ENCODE assay signal across 1 cellular context in the genomic region with DNA sequence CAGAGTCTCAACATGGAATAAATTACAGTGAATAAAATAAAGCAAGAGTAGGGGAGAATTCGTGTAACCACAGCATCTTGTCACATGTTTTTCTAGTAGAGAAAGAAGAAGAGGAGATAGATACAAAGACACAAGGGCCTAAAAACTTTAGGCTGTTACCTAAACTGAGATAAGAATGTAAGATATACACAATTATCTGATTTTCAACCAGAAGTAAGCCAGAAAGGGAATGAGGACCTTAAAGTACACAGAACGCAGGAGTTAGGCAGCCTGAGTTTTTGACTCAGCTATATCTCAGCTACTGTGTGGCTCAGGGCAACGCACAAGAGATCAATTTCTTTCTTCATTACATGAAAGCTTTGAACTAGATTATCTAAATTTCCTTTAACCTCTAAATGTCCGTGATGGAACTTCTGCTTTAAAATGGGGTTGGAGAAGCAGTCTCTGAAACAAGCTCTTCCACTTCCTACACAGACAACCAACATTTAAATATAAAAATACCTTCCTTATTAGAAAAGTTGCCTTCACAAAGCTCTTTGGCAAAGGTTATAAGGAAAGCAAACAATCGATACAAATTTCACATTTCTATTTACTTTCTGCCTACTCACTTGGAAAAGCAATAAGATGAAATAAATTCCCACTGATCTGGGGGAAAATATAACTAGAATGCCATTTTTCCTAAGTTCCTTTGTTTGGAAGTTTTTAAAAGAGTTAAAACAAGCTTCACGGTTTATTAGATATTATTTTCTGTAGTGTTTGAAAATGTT.
TF ChIP-seq lines count a peak whose summit lies in the region.

No MANE protein-coding gene starts in this region.

TF ChIP-seq in IMR-90, 13 proteins besides CTCF, POLR2A, EP300 and RAD21 (continued from another document):
- TF ChIP-seq, protein P1, sequence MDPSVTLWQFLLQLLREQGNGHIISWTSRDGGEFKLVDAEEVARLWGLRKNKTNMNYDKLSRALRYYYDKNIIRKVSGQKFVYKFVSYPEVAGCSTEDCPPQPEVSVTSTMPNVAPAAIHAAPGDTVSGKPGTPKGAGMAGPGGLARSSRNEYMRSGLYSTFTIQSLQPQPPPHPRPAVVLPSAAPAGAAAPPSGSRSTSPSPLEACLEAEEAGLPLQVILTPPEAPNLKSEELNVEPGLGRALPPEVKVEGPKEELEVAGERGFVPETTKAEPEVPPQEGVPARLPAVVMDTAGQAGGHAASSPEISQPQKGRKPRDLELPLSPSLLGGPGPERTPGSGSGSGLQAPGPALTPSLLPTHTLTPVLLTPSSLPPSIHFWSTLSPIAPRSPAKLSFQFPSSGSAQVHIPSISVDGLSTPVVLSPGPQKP (IDR thresholded peaks at IDR 0.05; ENCODE audit: borderline replicate concordance, low read depth, low read length) = no peak
- no peak for TF ChIP-seq RFX5 (IDR thresholded peaks at IDR 0.05; ENCODE audit: low read depth, low read length)
- TF ChIP-seq MXI1 (IDR thresholded peaks at IDR 0.05; ENCODE audit: borderline replicate concordance, low read depth, low read length) = no peak
- TF ChIP-seq MAFK (IDR thresholded peaks at IDR 0.05; ENCODE audit: low read depth, low read length) = no peak
- no peak for TF ChIP-seq FOS (IDR thresholded peaks at IDR 0.05; ENCODE audit: low read depth, low read length)
- TF ChIP-seq, protein P2, sequence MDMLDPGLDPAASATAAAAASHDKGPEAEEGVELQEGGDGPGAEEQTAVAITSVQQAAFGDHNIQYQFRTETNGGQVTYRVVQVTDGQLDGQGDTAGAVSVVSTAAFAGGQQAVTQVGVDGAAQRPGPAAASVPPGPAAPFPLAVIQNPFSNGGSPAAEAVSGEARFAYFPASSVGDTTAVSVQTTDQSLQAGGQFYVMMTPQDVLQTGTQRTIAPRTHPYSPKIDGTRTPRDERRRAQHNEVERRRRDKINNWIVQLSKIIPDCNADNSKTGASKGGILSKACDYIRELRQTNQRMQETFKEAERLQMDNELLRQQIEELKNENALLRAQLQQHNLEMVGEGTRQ (IDR thresholded peaks at IDR 0.05; ENCODE audit: low read depth, low read length) = no peak
- no peak for TF ChIP-seq CHD1 (IDR thresholded peaks at IDR 0.05; ENCODE audit: low read depth, low read length)
- no peak for TF ChIP-seq NFE2L2 (IDR thresholded peaks at IDR 0.05; ENCODE audit: low read depth, low read length)
- TF ChIP-seq BHLHE40 (IDR thresholded peaks at IDR 0.05; ENCODE audit: low read depth, low read length) = no peak
- no peak for TF ChIP-seq CEBPB (IDR thresholded peaks at IDR 0.05; ENCODE audit: low read depth, low read length)
- no peak for TF ChIP-seq MAZ (IDR thresholded peaks at IDR 0.05; ENCODE audit: borderline replicate concordance, low read depth, low read length)
- TF ChIP-seq RCOR1 (IDR thresholded peaks at IDR 0.05; ENCODE audit: insufficient replicate concordance, low read length) = no peak
TF ChIP-seq in IMR-90: peak in this region for 0.
